18 cellular contexts compared by ENCODE assay signal in the genomic region with DNA sequence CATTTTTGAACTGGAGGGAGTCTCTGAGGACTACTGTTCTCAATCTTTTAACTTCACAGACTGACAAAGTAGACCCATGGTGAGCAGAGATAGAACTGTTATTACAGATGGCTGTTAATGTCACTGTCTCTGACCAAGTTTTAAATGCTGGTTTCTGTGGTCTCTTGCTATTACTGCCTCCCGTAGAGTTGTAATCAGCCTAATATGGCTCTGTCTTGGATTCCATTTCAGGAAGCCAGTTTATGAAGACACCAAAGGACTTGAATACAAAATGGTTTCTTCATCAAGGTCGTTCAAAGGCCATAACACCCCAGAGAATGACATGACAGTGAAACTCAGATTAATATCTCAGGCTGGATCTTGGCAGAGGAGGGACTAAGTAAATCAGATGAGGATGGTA. TPM values are rescaled to one million over a fixed set of nuclear protein-coding genes. Genes with fewer than 3 reads are reported as not detected.
"Had no signal": no experiment of that assay in that cellular context is flagged by ENCODE, and none has a peak within 500 bp of the region (broad histone marks: within the 10 kb centered on the region; RNA-seq: fewer than 3 reads in every experiment).

No MANE protein-coding gene starts in this region.

- H3K27me3 ChIP-seq: right atrium auricular region had no signal

- H3K9me3 ChIP-seq: colonic mucosa, left ventricle myocardium inferior, mucosa of descending colon, neutrophil, right atrium auricular region had no signal

- H3K36me3 ChIP-seq: colonic mucosa, left ventricle myocardium inferior, neutrophil, right atrium auricular region had no signal

- FAIRE-seq: small intestine had no signal

- H3K27ac ChIP-seq: colonic mucosa, left ventricle myocardium inferior, neutrophil had no signal

- DNase-seq: activated B cell treated with CpG ODN at 0.5 μM for 24 hours; activated CD4-positive, alpha-beta T cell treated with anti-CD3 and anti-CD28 coated beads for 48 hours; activated CD8-positive, alpha-beta T cell treated with anti-CD3 and anti-CD28 coated beads for 36 hours; activated gamma-delta T cell; activated T-cell treated with anti-CD3 and anti-CD28 coated beads, Interleukin-2, amount 50 U/mL, for 48 hours; amniotic stem cell; colonic mucosa; foreskin melanocyte; left ventricle myocardium inferior; mucosa of descending colon; naive thymus-derived CD8-positive, alpha-beta T cell; small intestine; stimulated activated naive CD8-positive, alpha-beta T cell treated with anti-CD3 and anti-CD28 coated beads, Interleukin-15, Interleukin-2, amounts not matched to agents 100 U/mL and 50 U/mL, for 24 hours; T-helper 2 cell had no signal

- H3K4me3 ChIP-seq: colonic mucosa, left ventricle myocardium inferior, mucosa of descending colon, right atrium auricular region had no signal

- ATAC-seq: activated CD8-positive, alpha-beta T cell treated with anti-CD3 and anti-CD28 coated beads for 36 hours; mucosa of descending colon; naive thymus-derived CD8-positive, alpha-beta T cell; stimulated activated naive CD8-positive, alpha-beta T cell treated with anti-CD3 and anti-CD28 coated beads, Interleukin-15, Interleukin-2, amounts not matched to agents 100 U/mL and 50 U/mL, for 24 hours had no signal

RNA-seq across cellular contexts. Expression of a gene that starts 3.9 kb away (rescaled TPM):
- total RNA-seq: activated B cell treated with CpG ODN at 0.5 μM for 24 hours; activated CD8-positive, alpha-beta T cell treated with anti-CD3 and anti-CD28 coated beads for 36 hours; kidney epithelial cell; naive thymus-derived CD8-positive, alpha-beta T cell; progenitor cell of endocrine pancreas had no signal
- polyA plus RNA-seq: naive thymus-derived CD8-positive, alpha-beta T cell had no signal
